In genomic region chr7:100435401-100436304, GRCh38 we compare ENCODE assay signal across 1 cellular context.
TF ChIP-seq lines count a peak whose summit lies in the region.

No MANE protein-coding gene starts in this region.

TF ChIP-seq in WTC11, 78 proteins besides CTCF, POLR2A, EP300 and RAD21 (continued from another document):
- TF ChIP-seq ATF1 (CRISPR knock-in tag; IDR thresholded peaks at IDR 0.05) (0 out of 2 replicates have a peak, but pooled peaks have one; percentile 76), HMGXB4 (CRISPR knock-in tag; IDR thresholded peaks at IDR 0.05) (peak; percentile 59; the same call in 1 of the 2 replicates), EMX1 (CRISPR knock-in tag; IDR thresholded peaks at IDR 0.05) (peak; percentile 73; the same call in 1 of the 2 replicates), AFF4 (CRISPR knock-in tag; IDR thresholded peaks at IDR 0.05; ENCODE audit: borderline replicate concordance) (0 out of 2 replicates have a peak, but pooled peaks have one; percentile 52), STAT6 (CRISPR knock-in tag; conservative IDR thresholded peaks at IDR 0.05; ENCODE audit: low read depth) (no peak), PRRX2 (CRISPR knock-in tag; IDR thresholded peaks at IDR 0.05) (peak; percentile 81), ZNF416 (CRISPR knock-in tag; IDR thresholded peaks at IDR 0.05) (peak; percentile 68; the same call in 1 of the 2 replicates), ZNF281 (CRISPR knock-in tag; IDR thresholded peaks at IDR 0.05) (0 out of 2 replicates have a peak, but pooled peaks have one; percentile 22), ARID4B (CRISPR knock-in tag; IDR thresholded peaks at IDR 0.05; ENCODE audit: borderline replicate concordance) (peak; percentile 71; the same call in 1 of the 2 replicates), USF1 (CRISPR knock-in tag; IDR thresholded peaks at IDR 0.05) (peak; percentile 16; the same call in 1 of the 2 replicates), RELA (CRISPR knock-in tag; IDR thresholded peaks at IDR 0.05; ENCODE audit: borderline replicate concordance) (0 out of 2 replicates have a peak, but pooled peaks have one; percentile 15), ZNF232 (CRISPR knock-in tag; IDR thresholded peaks at IDR 0.05) (peak; percentile 86; the same call in 1 of the 2 replicates), E2F1 (CRISPR knock-in tag; IDR thresholded peaks at IDR 0.05) (0 out of 2 replicates have a peak, but pooled peaks have one; percentile 10), AR (CRISPR knock-in tag; IDR thresholded peaks at IDR 0.05) (0 out of 2 replicates have a peak, but pooled peaks have one; percentile 3), MLX (CRISPR knock-in tag; IDR thresholded peaks at IDR 0.05) (no peak), ERG (CRISPR knock-in tag; IDR thresholded peaks at IDR 0.05) (no peak), NR2C2 (CRISPR knock-in tag; IDR thresholded peaks at IDR 0.05) (0 out of 2 replicates have a peak, but pooled peaks have one; percentile 20)
